ENCODE assay signal across 2 cellular contexts in the genomic region with DNA sequence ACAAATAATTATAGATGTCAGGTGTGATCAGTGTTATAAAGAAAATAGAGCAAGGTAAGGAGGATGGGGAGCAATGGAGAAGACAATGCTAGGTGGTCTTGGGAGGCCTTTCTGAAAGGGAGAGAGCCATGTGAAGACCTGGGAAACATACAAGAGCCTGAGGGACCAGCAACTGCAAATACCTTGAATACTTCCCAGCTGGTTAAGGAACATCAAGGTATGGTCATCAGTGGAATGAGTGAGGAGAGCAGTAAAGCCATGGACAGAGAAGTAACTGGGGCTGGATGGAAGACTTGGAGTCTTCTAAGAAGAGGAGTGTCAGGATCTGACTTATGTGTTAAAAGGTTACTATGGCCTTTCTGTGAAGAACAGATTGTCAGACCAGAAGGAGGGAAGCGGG.
"Had no signal": no experiment of that assay in that cellular context is flagged by ENCODE, and none has a peak within 500 bp of the region (broad histone marks: within the 10 kb centered on the region; RNA-seq: fewer than 3 reads in every experiment).

No MANE protein-coding gene starts in this region.

- H3K4me3 ChIP-seq: GM12878 had no signal

- DNase-seq: GF-D8 had no signal
